In the genomic region with DNA sequence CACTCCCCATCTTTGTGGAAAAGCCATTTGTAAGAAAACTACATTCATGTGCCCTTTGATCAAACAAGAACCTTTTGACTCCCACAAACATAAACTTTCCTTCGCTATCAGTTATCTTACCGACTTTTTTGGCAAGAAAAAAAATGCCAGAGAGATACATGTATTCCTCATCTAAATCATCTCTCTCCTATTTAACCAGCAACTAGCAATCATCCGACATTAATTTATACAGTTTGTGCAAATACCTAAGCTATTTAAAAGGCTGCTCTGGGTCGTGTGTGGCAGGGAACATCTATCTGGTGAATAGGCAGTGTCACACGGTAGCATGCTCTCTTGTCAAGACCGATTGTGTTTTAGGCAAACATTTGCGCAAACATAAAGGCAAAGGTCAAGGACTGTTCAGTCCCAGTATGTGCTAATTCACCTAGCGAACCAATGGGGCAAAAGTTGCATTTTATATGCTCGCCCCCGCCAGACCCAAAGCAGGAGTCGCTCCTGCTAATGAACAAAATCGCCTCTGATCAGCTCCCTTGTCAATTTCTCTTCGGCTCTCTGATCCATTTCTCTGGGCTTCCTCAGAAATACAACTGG, we compare ENCODE assay signal across 1 cellular context.
A peak's percentile ranks its signal among the peaks of the same experiment; 100 is the strongest.
TF ChIP-seq lines count a peak whose summit lies in the region.

No MANE protein-coding gene starts in this region.

TF ChIP-seq in HepG2, 621 proteins besides CTCF, POLR2A, EP300 and RAD21 (continued from another document and continues in another):
- TF ChIP-seq, protein P1, sequence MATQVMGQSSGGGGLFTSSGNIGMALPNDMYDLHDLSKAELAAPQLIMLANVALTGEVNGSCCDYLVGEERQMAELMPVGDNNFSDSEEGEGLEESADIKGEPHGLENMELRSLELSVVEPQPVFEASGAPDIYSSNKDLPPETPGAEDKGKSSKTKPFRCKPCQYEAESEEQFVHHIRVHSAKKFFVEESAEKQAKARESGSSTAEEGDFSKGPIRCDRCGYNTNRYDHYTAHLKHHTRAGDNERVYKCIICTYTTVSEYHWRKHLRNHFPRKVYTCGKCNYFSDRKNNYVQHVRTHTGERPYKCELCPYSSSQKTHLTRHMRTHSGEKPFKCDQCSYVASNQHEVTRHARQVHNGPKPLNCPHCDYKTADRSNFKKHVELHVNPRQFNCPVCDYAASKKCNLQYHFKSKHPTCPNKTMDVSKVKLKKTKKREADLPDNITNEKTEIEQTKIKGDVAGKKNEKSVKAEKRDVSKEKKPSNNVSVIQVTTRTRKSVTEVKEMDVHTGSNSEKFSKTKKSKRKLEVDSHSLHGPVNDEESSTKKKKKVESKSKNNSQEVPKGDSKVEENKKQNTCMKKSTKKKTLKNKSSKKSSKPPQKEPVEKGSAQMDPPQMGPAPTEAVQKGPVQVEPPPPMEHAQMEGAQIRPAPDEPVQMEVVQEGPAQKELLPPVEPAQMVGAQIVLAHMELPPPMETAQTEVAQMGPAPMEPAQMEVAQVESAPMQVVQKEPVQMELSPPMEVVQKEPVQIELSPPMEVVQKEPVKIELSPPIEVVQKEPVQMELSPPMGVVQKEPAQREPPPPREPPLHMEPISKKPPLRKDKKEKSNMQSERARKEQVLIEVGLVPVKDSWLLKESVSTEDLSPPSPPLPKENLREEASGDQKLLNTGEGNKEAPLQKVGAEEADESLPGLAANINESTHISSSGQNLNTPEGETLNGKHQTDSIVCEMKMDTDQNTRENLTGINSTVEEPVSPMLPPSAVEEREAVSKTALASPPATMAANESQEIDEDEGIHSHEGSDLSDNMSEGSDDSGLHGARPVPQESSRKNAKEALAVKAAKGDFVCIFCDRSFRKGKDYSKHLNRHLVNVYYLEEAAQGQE (IDR thresholded peaks at IDR 0.05; ENCODE audit: borderline replicate concordance in 1 of 2, low read depth in 1 of 2, low read length in 2 of 2), result no peak
- TF ChIP-seq ZFY (CRISPR knock-in tag; IDR thresholded peaks at IDR 0.05) (no peak), ZNF142 (CRISPR knock-in tag; IDR thresholded peaks at IDR 0.05) (no peak), MED13 (CRISPR knock-in tag; IDR thresholded peaks at IDR 0.05) (no peak), RFX5 (IDR thresholded peaks at IDR 0.05; ENCODE audit: low read depth, low read length) (no peak), ZNF362 (CRISPR knock-in tag; IDR thresholded peaks at IDR 0.05; ENCODE audit: borderline replicate concordance) (no peak), RERE (CRISPR knock-in tag; IDR thresholded peaks at IDR 0.05; ENCODE audit: low read depth) (peak; percentile 83), SALL1 (CRISPR knock-in tag; IDR thresholded peaks at IDR 0.05) (peak; percentile 79), AKAP8 (CRISPR knock-in tag; IDR thresholded peaks at IDR 0.05) (no peak), HMG20B (CRISPR knock-in tag; conservative IDR thresholded peaks at IDR 0.05) (0 out of 2 replicates have a peak, but pooled peaks have one; percentile 65), HIVEP1 (CRISPR knock-in tag; IDR thresholded peaks at IDR 0.05) (no peak), RNF2 (conservative IDR thresholded peaks at IDR 0.05; ENCODE audit: low read depth) (no peak), ZNF143 (CRISPR knock-in tag; IDR thresholded peaks at IDR 0.05) (no peak), NR3C1 (CRISPR knock-in tag; IDR thresholded peaks at IDR 0.05) (no peak), ZNF260 (CRISPR knock-in tag; IDR thresholded peaks at IDR 0.05; ENCODE audit: borderline replicate concordance, low read depth) (no peak), GATAD2A (CRISPR knock-in tag; IDR thresholded peaks at IDR 0.05) (peak; percentile 76), ZNF335 (CRISPR knock-in tag; IDR thresholded peaks at IDR 0.05) (no peak), PRDM10 (CRISPR knock-in tag; IDR thresholded peaks at IDR 0.05; ENCODE audit: low read depth) (no peak)
- TF ChIP-seq, protein P2, sequence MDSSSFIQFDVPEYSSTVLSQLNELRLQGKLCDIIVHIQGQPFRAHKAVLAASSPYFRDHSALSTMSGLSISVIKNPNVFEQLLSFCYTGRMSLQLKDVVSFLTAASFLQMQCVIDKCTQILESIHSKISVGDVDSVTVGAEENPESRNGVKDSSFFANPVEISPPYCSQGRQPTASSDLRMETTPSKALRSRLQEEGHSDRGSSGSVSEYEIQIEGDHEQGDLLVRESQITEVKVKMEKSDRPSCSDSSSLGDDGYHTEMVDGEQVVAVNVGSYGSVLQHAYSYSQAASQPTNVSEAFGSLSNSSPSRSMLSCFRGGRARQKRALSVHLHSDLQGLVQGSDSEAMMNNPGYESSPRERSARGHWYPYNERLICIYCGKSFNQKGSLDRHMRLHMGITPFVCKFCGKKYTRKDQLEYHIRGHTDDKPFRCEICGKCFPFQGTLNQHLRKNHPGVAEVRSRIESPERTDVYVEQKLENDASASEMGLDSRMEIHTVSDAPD (CRISPR knock-in tag; IDR thresholded peaks at IDR 0.05), result peak; percentile 97
- TF ChIP-seq, protein P3, sequence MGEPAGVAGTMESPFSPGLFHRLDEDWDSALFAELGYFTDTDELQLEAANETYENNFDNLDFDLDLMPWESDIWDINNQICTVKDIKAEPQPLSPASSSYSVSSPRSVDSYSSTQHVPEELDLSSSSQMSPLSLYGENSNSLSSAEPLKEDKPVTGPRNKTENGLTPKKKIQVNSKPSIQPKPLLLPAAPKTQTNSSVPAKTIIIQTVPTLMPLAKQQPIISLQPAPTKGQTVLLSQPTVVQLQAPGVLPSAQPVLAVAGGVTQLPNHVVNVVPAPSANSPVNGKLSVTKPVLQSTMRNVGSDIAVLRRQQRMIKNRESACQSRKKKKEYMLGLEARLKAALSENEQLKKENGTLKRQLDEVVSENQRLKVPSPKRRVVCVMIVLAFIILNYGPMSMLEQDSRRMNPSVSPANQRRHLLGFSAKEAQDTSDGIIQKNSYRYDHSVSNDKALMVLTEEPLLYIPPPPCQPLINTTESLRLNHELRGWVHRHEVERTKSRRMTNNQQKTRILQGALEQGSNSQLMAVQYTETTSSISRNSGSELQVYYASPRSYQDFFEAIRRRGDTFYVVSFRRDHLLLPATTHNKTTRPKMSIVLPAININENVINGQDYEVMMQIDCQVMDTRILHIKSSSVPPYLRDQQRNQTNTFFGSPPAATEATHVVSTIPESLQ (CRISPR knock-in tag; conservative IDR thresholded peaks at IDR 0.05), result no peak
- TF ChIP-seq, protein P4, sequence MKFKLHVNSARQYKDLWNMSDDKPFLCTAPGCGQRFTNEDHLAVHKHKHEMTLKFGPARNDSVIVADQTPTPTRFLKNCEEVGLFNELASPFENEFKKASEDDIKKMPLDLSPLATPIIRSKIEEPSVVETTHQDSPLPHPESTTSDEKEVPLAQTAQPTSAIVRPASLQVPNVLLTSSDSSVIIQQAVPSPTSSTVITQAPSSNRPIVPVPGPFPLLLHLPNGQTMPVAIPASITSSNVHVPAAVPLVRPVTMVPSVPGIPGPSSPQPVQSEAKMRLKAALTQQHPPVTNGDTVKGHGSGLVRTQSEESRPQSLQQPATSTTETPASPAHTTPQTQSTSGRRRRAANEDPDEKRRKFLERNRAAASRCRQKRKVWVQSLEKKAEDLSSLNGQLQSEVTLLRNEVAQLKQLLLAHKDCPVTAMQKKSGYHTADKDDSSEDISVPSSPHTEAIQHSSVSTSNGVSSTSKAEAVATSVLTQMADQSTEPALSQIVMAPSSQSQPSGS (CRISPR knock-in tag; IDR thresholded peaks at IDR 0.05), result peak; percentile 40; the same call in 1 of the 2 replicates
- TF ChIP-seq, protein P5, sequence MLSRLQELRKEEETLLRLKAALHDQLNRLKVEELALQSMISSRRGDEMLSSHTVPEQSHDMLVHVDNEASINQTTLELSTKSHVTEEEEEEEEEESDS (CRISPR knock-in tag; IDR thresholded peaks at IDR 0.05; ENCODE audit: borderline replicate concordance), result no peak
